10 cellular contexts compared by ENCODE assay signal in the genomic region with DNA sequence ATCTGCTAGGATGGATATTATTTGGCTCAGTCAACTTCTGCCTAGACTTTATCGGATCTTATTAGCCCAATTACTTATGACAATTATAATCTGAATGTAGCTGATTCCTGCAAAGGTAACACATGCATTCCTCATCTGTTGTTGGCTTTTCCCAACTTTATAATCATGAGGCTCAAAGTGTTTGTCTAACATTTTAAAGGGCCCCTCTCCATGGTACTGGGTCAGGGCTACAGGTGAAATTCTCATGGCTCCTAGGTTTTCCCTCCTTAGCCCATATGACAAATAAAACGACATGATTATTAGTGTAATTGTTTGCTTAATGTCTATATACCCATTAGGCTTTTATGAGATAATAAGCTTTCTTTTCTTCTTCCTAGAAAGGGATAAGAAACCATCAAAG. TPM values are rescaled to one million over a fixed set of nuclear protein-coding genes. Genes with fewer than 3 reads are reported as not detected.
"Had no signal": no experiment of that assay in that cellular context is flagged by ENCODE, and none has a peak within 500 bp of the region (broad histone marks: within the 10 kb centered on the region; RNA-seq: fewer than 3 reads in every experiment).

No MANE protein-coding gene starts in this region.

- ATAC-seq: HepG2, K562 had no signal

- H3K27ac ChIP-seq: GM23248, HL-60 had no signal

- H2AFZ ChIP-seq: GM23248 had no signal

- DNase-seq: GM23248, H9, HCEC 1CT, HFFc6, KG1 had no signal

- H3K4me3 ChIP-seq: GM23248, K562 had no signal

- H3K27ac Mint-ChIP-seq: H9, HFFc6, IgD-negative memory B cell had no signal

- H3K36me3 Mint-ChIP-seq: IgD-negative memory B cell had no signal

- H3K9me3 Mint-ChIP-seq: H9, HFFc6 had no signal

- H3K4me3 Mint-ChIP-seq: H9, HFFc6, IgD-negative memory B cell had no signal

RNA-seq across cellular contexts. Expression of gene LRGUK, which starts 4.2 kb away (rescaled TPM):
- total RNA-seq: GM23248, HT1080 had no signal
